17 cellular contexts compared by ENCODE assay signal in the genomic region with DNA sequence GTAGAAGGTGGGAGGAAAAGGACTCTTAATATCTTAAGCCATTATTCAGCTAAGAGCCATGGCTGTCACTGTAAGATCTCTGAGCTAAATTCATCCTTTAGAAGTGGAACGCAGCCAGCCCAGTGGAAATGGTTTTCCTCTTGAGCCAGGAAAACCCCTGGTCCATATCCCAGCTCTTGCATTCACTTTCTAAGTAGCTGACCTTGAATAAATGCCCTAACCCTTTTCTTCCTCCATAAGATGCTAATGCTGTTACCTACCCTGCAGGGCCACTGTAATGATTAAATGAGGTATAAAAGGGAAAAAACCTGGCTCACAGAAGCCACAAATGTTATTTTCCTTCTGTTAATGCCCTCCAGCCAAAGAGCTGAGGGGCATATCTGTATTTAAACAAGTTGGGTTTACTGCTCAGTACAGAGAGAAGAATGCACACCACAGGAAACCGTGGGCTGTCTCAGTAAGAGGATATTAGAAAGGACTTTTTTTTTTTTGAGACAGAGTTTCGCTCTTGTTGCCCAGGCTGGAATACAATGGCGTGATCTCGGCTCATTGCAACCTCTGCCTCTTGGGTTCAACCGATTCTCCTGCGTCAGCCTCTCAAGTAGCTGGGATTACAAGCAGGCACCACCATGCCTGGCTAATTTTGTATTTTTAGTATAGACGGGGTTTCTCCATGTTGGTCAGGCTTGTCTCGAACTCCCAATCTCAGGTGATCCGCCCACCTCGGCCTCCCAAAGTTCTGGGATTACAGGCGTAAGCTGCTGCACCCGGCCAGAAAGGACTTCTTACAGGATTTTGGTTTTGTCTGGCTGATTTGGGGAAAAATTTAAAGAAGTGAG. TPM values are rescaled to one million over a fixed set of nuclear protein-coding genes. Genes with fewer than 3 reads are reported as not detected.
A peak's percentile ranks its signal among the peaks of the same experiment; 100 is the strongest.
DNase-seq lines count a peak whose midpoint lies in the region; ATAC-seq, FAIRE-seq and TF ChIP-seq lines count a peak whose summit lies in the region.
"Had no signal": no experiment of that assay in that cellular context is flagged by ENCODE, and none has a peak within 500 bp of the region (broad histone marks: within the 10 kb centered on the region; RNA-seq: fewer than 3 reads in every experiment).

No MANE protein-coding gene starts in this region.

- H3K4me2 ChIP-seq in KMS-11 (peak overlapping the region; percentile 16; the same call in 1 of the 2 replicates), GM12878 (ENCODE audit: control insufficient read depth, insufficient read depth) (peak overlapping the region; percentile 36), SK-N-SH (no peak overlapping the region)

- SMC1A ChIA-PET in GM12878 (lab: Charles Lee; ENCODE audit: uncharacterized antibody, unreplicated experiment) = interaction anchor here (0.7 to 3.1 kb wide), 11 partner anchors 10 to 86 kb away, joined by 3 to 23 read pairs (median 3); no protein-coding TSS in a partner anchor

- H3K9ac ChIP-seq in KMS-11 (no peak overlapping the region), GM12878 (ENCODE audit: control insufficient read depth, insufficient read depth, low read length) (no peak overlapping the region), SK-N-SH (no peak overlapping the region)

- H3K9me2 ChIP-seq in SK-N-SH = no peaks in the 10 kb centered on the region

- intact Hi-C loops in GM12878 (cut with micrococcal nuclease; ENCODE audit: unreplicated experiment) (no loop called here), left colon (cut with DNase I, micrococcal nuclease) (no loop called here)

- WGBS in GM12878 (ENCODE audit: insufficient coverage, insufficient replicate concordance, low lambda C conversion rate, missing lambda C conversion rate) = 72% methylated on average over 13 of the region's 13 CpGs
- WGBS in SK-N-SH (ENCODE audit: low lambda C conversion rate) = 94% methylated on average over 13 of the region's 13 CpGs

- H3K27me3 ChIP-seq in KMS-11 (ENCODE audit: insufficient read depth, low read depth) = no peaks in the 10 kb centered on the region
- H3K27me3 ChIP-seq in GM12878 (replicated peaks in 1 of 2; ENCODE audit: control insufficient read depth in 2 of 2, insufficient read depth in 2 of 2, low read length in 1 of 2) = no peaks in the 10 kb centered on the region
- no peaks in the 10 kb centered on the region for H3K27me3 ChIP-seq in SK-N-SH (ENCODE audit: insufficient read depth)
- H3K27me3 ChIP-seq: neutrophil, SJSA1 had no signal

- BruUV-seq in GM12878 (replicated peaks; lab: Mats Ljungman, UMichigan) = no TSS peak

- TF ChIP-seq EP300 in GM12878 (IDR thresholded peaks at IDR 0.05; ENCODE audit: borderline replicate concordance in 1 of 2, control insufficient read depth in 1 of 2, low read depth in 2 of 2, low read length in 2 of 2) (no peak), SK-N-SH (IDR thresholded peaks at IDR 0.05; ENCODE audit: borderline replicate concordance in 1 of 2, low read depth in 1 of 2, low read length in 1 of 2) (no peak)

- H3F3A ChIP-seq in SK-N-SH (replicated peaks; ENCODE audit: insufficient read depth) = no peaks in the 10 kb centered on the region

- ATAC-seq in GM12878 (peak; percentile 89), left colon (no peak), GM18511 (IDR thresholded peaks at IDR 0.05; ENCODE audit: unreplicated experiment) (no peak), HG02870 (IDR thresholded peaks at IDR 0.05; ENCODE audit: unreplicated experiment) (no peak)
- ATAC-seq: esophagus mucosa had no signal

- in situ Hi-C loops in G401 (cut with HindIII; ENCODE audit: low sequenced_read_pairs) = no loop called here
- in situ Hi-C loops in GM12878 (cut with MboI) = no loop called here

- no peaks in the 10 kb centered on the region for H4K20me1 ChIP-seq in KMS-11 (ENCODE audit: insufficient read depth)
- H4K20me1 ChIP-seq in GM12878 (ENCODE audit: control insufficient read depth, insufficient read depth) = no peaks in the 10 kb centered on the region
- no peaks in the 10 kb centered on the region for H4K20me1 ChIP-seq in SK-N-SH (ENCODE audit: insufficient read depth)

- no peak overlapping the region for H3K27ac ChIP-seq in KMS-11
- peak overlapping the region; percentile 29 for H3K27ac ChIP-seq in GM12878 (ENCODE audit: control insufficient read depth, insufficient read depth)
- no peak overlapping the region for H3K27ac ChIP-seq in SK-N-SH (ENCODE audit: low read depth in 2 of 2, low read length in 1 of 2)
- H3K27ac ChIP-seq: neutrophil, SJSA1 had no signal

- H3K4me1 ChIP-seq in KMS-11 (ENCODE audit: low read depth, poor library complexity, severe bottlenecking) (peaks cover 22% of the 10 kb centered on the region), GM12878 (ENCODE audit: control insufficient read depth, insufficient read depth, low read length) (peaks cover 21% of the 10 kb centered on the region), SK-N-SH (ENCODE audit: control insufficient read depth in 1 of 2, insufficient read depth in 2 of 2, low read depth in 1 of 2, low read length in 1 of 2) (no peaks in the 10 kb centered on the region)
- H3K4me1 ChIP-seq: SJSA1 had no signal

- TF ChIP-seq RAD21 in GM12878 (IDR thresholded peaks at IDR 0.05; ENCODE audit: insufficient read depth, low read depth, low read length) (no peak), SK-N-SH (IDR thresholded peaks at IDR 0.05; ENCODE audit: low read length) (no peak)

- CTCF ChIA-PET in GM12878 (lab: Yijun Ruan, JAX) = interaction anchor here (1.0 to 3.6 kb wide), 14 partner anchors 8 to 180 kb away, joined by 3 to 18 read pairs (median 5); no protein-coding TSS in a partner anchor
- CTCF ChIA-PET in SK-N-SH (lab: Yijun Ruan, JAX) = interaction anchor here (0.8 to 36.5 kb wide), 4 partner anchors 15 to 317 kb away, joined by 3 to 779 read pairs (median 6); partner anchors contain the start of gene CYP11A1

- H3K4me3 ChIP-seq in KMS-11 (IDR thresholded peaks at IDR 0.05; ENCODE audit: insufficient read depth, low read depth, low read length) (no peak overlapping the region), GM12878 (no peak overlapping the region), SK-N-SH (ENCODE audit: low read depth in 2 of 2, low read length in 1 of 2) (no peak overlapping the region)
- H3K4me3 ChIP-seq: SJSA1 had no signal

- no peaks in the 10 kb centered on the region for H3K36me3 ChIP-seq in KMS-11 (ENCODE audit: insufficient read depth)
- H3K36me3 ChIP-seq in GM12878 (ENCODE audit: control insufficient read depth in 2 of 2, insufficient read depth in 2 of 2, low read length in 1 of 2) = peaks cover 24 to 49% of the 10 kb centered on the region in 2 experiments
- peaks cover 14 to 59% of the 10 kb centered on the region in 2 experiments for H3K36me3 ChIP-seq in SK-N-SH (replicated peaks in 1 of 2; ENCODE audit: control insufficient read depth in 1 of 2, insufficient read depth in 2 of 2, low read length in 1 of 2)

- FAIRE-seq in GM12878 (lab: Jason Lieb, UNC) = no peak

- H3K9me3 ChIP-seq in GM12878 (replicated peaks; ENCODE audit: control insufficient read depth, insufficient read depth, low read length) (no peaks in the 10 kb centered on the region), SK-N-SH (no peaks in the 10 kb centered on the region)
- H3K9me3 ChIP-seq: neutrophil, SJSA1 had no signal

- DNase-seq in G401 (ENCODE audit: low spot score) (peak; percentile 65), GM12878 (ENCODE audit: low read depth, low spot score) (no peak), non-pigmented ciliary epithelial cell (ENCODE audit: low read depth) (peak; percentile 32), left colon (no peak), SK-N-SH (no peak)
- DNase-seq: activated B cell treated with CpG ODN at 0.5 μM for 24 hours; activated gamma-delta T cell treated with Interleukin-2 at 50 U/mL for 16 hours; central memory CD4-positive, alpha-beta T cell; hypothalamus; NCI-H2081; NK-92 treated with Interleukin-12 subunit alpha and Interleukin-12 subunit beta, amount 100 ng/mL, for 24 hours had no signal

- TF ChIP-seq CTCF in KMS-11 (conservative IDR thresholded peaks at IDR 0.05; ENCODE audit: low read depth, low read length) (no peak), GM12878 (IDR thresholded peaks at IDR 0.05 in 2 of 3, conservative IDR thresholded peaks at IDR 0.05 in 1 of 3; ENCODE audit: control insufficient read depth in 2 of 3, extremely low read depth in 1 of 3, insufficient read depth in 1 of 3, low read depth in 3 of 3, low read length in 3 of 3) (no peak), SK-N-SH (IDR thresholded peaks at IDR 0.05) (no peak)

- no peak for TF ChIP-seq POLR2A in GM12878 (IDR thresholded peaks at IDR 0.05; ENCODE audit: low read depth, low read length)

- H3K79me2 ChIP-seq in KMS-11 (ENCODE audit: insufficient read depth, low read depth) = no peaks in the 10 kb centered on the region
- peaks cover 17% of the 10 kb centered on the region for H3K79me2 ChIP-seq in GM12878 (ENCODE audit: control insufficient read depth, insufficient read depth, low read length)
- H3K79me2 ChIP-seq in SK-N-SH (ENCODE audit: insufficient read depth) = no peaks in the 10 kb centered on the region

- RAD21 ChIA-PET in GM12878 (lab: Charles Lee; ENCODE audit: unreplicated experiment) = interaction anchor here (0.6 to 2.3 kb wide), 9 partner anchors 13 to 87 kb away, joined by 3 to 6 read pairs (median 3); partner anchors contain the start of gene ARID3B

- H2AFZ ChIP-seq in KMS-11 (ENCODE audit: low read depth) (no peak overlapping the region), GM12878 (ENCODE audit: control insufficient read depth, low read depth, low read length) (no peak overlapping the region), SK-N-SH (ENCODE audit: low read depth) (no peak overlapping the region)

- POLR2A ChIA-PET in GM12878 (lab: Charles Lee) = interaction anchor here (0.7 to 1.7 kb wide), 2 partner anchors 23 to 86 kb away, joined by 3 to 4 read pairs; partner anchors contain the start of gene ARID3B
- POLR2A ChIA-PET in SK-N-SH (lab: Yijun Ruan, JAX) = interaction anchor here (1.0 kb wide), 1 partner anchor 11 kb away, joined by 3 read pairs; no protein-coding TSS in a partner anchor

RNA-seq across cellular contexts. Expression of gene UBL7, which starts 6.8 kb away (rescaled TPM):
- total RNA-seq in G401 (2014; rRNA removed; shearing (Covaris generic)) = 111 and 117 TPM in 2 replicates
- 22.7 and 26.2 TPM in 2 replicates for total RNA-seq in GM12878 (2013; cell fraction: nucleolus; rRNA removed)
- total RNA-seq in GM12878 (2014; rRNA removed) (106 and 107 TPM in 2 replicates), GM12878 (2014; rRNA removed; fragmentation: Illumina TruSeq; extraction: Trizol) (44.3 and 46.6 TPM in 2 replicates), GM12878 (2021) (81.3 and 84.8 TPM in 2 replicates), left colon (10 to 100 TPM; 25.5 to 33.7 TPM)
- polyA plus RNA-seq in GM12878 (2011; ENCODE audit: low read depth) = 33.5 TPM
- polyA plus RNA-seq in GM12878 (2011; rRNA removed) (72.6 and 89.7 TPM in 2 replicates), GM12878 (2014; fragmentation: Illumina TruSeq; extraction: Trizol) (61.3 and 90.5 TPM in 2 replicates), GM12878 (2014; fragmentation: Nextera tagmentation; extraction: Ambion mirVana) (10 to 100 TPM; 25.9 to 59.1 TPM), GM12878 (2014; rRNA removed) (117 and 135 TPM in 2 replicates), GM12878 (2016; fragmentation: Nextera tagmentation; extraction: Ambion mirVana) (100 to 1,000 TPM; 123 to 145 TPM), SK-N-SH (2012; rRNA removed) (81.1 and 89.7 TPM in 2 replicates)
- polyA plus RNA-seq in GM12878 (2011; cell fraction: cytosol; rRNA removed) = 138 and 156 TPM in 2 replicates
- polyA plus RNA-seq in GM12878 (2011; cell fraction: nucleus; rRNA removed) = 60.8 and 62.4 TPM in 2 replicates
- 57.3 and 69.1 TPM in 2 replicates for polyA plus RNA-seq in GM12878 (2012)
- 79.1 and 122 TPM in 2 replicates for polyA minus RNA-seq in GM12878 (2011; rRNA and poly(A)+ RNA removed)
- polyA minus RNA-seq in GM12878 (2011; cell fraction: cytosol; rRNA and poly(A)+ RNA removed) = 32.5 and 36.5 TPM in 2 replicates
- 17.3 and 22.1 TPM in 2 replicates for polyA minus RNA-seq in GM12878 (2011; cell fraction: nucleus; rRNA and poly(A)+ RNA removed)
- polyA plus RNA-seq in SK-N-SH (2012; cell fraction: cytosol; rRNA removed) = 60.5 and 70.6 TPM in 2 replicates
- 33.2 and 36.5 TPM in 2 replicates for polyA plus RNA-seq in SK-N-SH (2012; cell fraction: nucleus; rRNA removed)

RNA-seq across cellular contexts. Expression of gene SEMA7A, which starts 20.4 kb away (rescaled TPM):
- total RNA-seq in G401 (2014; rRNA removed; shearing (Covaris generic)) = 8.5 and 14.3 TPM in 2 replicates
- 137 and 160 TPM in 2 replicates for total RNA-seq in GM12878 (2013; cell fraction: nucleolus; rRNA removed)
- total RNA-seq in GM12878 (2014; rRNA removed) = 56.3 and 58.3 TPM in 2 replicates
- 48.7 and 52.9 TPM in 2 replicates for total RNA-seq in GM12878 (2014; rRNA removed; fragmentation: Illumina TruSeq; extraction: Trizol)
- total RNA-seq in GM12878 (2021) = 112 and 114 TPM in 2 replicates
- 33.6 TPM for polyA plus RNA-seq in GM12878 (2011; ENCODE audit: low read depth)
- polyA plus RNA-seq in GM12878 (2011; rRNA removed) = 37.6 and 65.2 TPM in 2 replicates
- 115 and 126 TPM in 2 replicates for polyA plus RNA-seq in GM12878 (2011; cell fraction: cytosol; rRNA removed)
- 208 and 229 TPM in 2 replicates for polyA plus RNA-seq in GM12878 (2011; cell fraction: nucleus; rRNA removed)
- polyA plus RNA-seq in GM12878 (2012) = 60.0 and 110 TPM in 2 replicates
- polyA plus RNA-seq in GM12878 (2014; fragmentation: Illumina TruSeq; extraction: Trizol) = 47.9 and 70.5 TPM in 2 replicates
- polyA plus RNA-seq in GM12878 (2014; fragmentation: Nextera tagmentation; extraction: Ambion mirVana) = 1 to 10 TPM in 1 of 2 experiments, under 1 TPM in 1; 0.08 to 1.1 TPM
- 99.1 and 99.2 TPM in 2 replicates for polyA plus RNA-seq in GM12878 (2014; rRNA removed)
- 10 to 100 TPM; 13.3 to 15.6 TPM for polyA plus RNA-seq in GM12878 (2016; fragmentation: Nextera tagmentation; extraction: Ambion mirVana)
- polyA minus RNA-seq in GM12878 (2011; rRNA and poly(A)+ RNA removed) = 75.6 and 130 TPM in 2 replicates
- 48.1 and 52.4 TPM in 2 replicates for polyA minus RNA-seq in GM12878 (2011; cell fraction: cytosol; rRNA and poly(A)+ RNA removed)
- 48.2 and 63.7 TPM in 2 replicates for polyA minus RNA-seq in GM12878 (2011; cell fraction: nucleus; rRNA and poly(A)+ RNA removed)
- 1 to 10 TPM in 1 of 2 donors, under 1 TPM in 1; 0.79 to 1.7 TPM for total RNA-seq in left colon
- polyA plus RNA-seq in SK-N-SH (2012; rRNA removed) = 0.80 and 1.3 TPM in 2 replicates
- polyA plus RNA-seq in SK-N-SH (2012; cell fraction: cytosol; rRNA removed) = 0.50 and 0.92 TPM in 2 replicates
- polyA plus RNA-seq in SK-N-SH (2012; cell fraction: nucleus; rRNA removed) = 1.1 and 1.3 TPM in 2 replicates

Comparison
In these comparisons a context has a peak if more than half of its experiments do, and no peak if none do; other contexts are left out.
1. DNase-seq: peak in G401 (single experiment) and non-pigmented ciliary epithelial cell (single experiment); none in GM12878 (single experiment), left colon (0 of 2) and SK-N-SH (single experiment).